In the genomic region with DNA sequence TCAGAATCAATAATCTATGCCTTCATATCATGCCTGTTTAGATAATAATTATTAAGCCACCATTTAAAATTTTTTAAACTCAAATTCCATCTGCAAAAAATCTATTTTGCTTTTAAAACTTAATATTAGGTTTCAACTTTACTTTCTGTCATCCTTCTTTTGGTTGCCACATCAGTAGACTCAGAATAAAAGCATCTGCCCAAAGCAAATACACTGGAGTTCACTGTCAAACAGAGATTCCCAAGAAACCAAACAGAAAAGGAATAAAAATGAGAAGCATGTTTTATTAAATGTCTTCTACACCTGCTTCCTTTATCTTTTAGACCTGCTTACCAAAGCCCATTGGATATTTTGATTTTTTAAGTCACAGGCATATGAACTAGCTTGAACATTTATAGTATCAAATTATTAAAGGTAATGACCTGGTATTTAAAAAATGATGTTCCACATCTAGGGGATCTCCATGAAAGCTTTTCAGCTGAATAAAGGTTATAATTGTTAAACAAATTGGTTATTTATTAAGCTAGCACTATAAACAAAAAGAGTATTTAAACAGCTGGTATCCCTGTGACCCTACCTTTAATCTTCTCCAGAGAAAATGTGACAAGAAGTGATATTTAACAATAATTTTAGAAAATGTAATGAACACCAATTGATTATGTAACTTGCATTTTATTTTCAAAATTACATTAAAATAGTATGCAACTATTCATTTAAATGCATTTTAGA, we compare ENCODE assay signal across 1 cellular context.
TF ChIP-seq lines count a peak whose summit lies in the region.

No MANE protein-coding gene starts in this region.

TF ChIP-seq in liver, 16 proteins besides CTCF, POLR2A, EP300 and RAD21 (continued from another document):
- TF ChIP-seq, protein P1, sequence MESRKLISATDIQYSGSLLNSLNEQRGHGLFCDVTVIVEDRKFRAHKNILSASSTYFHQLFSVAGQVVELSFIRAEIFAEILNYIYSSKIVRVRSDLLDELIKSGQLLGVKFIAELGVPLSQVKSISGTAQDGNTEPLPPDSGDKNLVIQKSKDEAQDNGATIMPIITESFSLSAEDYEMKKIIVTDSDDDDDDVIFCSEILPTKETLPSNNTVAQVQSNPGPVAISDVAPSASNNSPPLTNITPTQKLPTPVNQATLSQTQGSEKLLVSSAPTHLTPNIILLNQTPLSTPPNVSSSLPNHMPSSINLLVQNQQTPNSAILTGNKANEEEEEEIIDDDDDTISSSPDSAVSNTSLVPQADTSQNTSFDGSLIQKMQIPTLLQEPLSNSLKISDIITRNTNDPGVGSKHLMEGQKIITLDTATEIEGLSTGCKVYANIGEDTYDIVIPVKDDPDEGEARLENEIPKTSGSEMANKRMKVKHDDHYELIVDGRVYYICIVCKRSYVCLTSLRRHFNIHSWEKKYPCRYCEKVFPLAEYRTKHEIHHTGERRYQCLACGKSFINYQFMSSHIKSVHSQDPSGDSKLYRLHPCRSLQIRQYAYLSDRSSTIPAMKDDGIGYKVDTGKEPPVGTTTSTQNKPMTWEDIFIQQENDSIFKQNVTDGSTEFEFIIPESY (IDR thresholded peaks at IDR 0.05): no peak
- TF ChIP-seq, protein P2, sequence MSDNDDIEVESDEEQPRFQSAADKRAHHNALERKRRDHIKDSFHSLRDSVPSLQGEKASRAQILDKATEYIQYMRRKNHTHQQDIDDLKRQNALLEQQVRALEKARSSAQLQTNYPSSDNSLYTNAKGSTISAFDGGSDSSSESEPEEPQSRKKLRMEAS (IDR thresholded peaks at IDR 0.05): no peak
